ENCODE assay signal across 11 cellular contexts in the genomic region with DNA sequence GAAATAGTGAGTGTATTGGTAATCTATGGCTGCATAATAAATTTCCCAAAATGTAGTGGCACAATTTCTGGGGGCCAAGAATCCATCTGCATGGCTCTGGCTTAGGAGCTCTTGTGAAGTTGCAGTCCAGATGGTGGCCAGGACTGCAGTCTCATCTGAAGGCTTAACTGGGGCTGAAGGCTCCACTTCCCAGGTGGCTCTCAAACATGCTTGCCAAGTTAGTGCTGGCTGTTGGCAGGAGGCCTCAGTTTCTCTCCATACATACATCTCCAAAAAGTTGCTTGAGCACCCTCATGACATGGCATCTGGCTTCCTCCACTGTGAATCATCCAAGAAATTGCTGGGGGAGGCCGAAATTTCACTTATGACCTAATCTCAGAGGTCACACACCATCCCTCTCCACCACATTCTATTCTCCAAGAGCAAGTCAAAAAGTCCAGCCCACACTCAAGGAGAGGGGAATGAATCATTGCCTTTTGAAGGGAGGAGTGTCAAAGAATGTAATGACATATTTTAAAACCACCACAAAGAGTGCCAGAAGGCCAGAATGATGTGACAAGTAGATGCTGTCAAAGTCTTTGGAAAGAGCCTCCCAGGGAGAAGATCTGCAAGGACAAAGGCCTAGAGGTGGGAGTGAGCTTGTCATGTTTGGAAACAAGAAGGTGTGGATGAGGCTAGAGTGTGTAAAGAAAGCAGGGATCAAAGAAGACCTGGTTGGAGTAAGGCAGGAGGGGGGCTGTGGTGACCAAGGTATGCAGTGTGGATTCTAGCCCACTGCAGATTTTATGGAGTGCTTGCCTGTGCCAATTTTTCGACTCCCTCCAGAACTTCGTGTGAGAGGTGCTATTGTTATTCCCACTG.
A peak's percentile ranks its signal among the peaks of the same experiment; 100 is the strongest.
DNase-seq lines count a peak whose midpoint lies in the region; ATAC-seq and TF ChIP-seq lines count a peak whose summit lies in the region.
"Had no signal": no experiment of that assay in that cellular context is flagged by ENCODE, and none has a peak within 500 bp of the region (broad histone marks: within the 10 kb centered on the region; RNA-seq: fewer than 3 reads in every experiment).

No MANE protein-coding gene starts in this region.

- no peaks in the 10 kb centered on the region for H4K20me1 ChIP-seq in PC-9 (ENCODE audit: insufficient read depth)

- POLR2A ChIA-PET in PC-9 (lab: Charles Lee; ENCODE audit: unreplicated experiment), result no interaction called here

- H3K9me2 ChIP-seq in PC-9 (ENCODE audit: insufficient read depth), result no peaks in the 10 kb centered on the region

- no peaks in the 10 kb centered on the region for H3K36me3 ChIP-seq in PC-9 (ENCODE audit: low read depth)

- H3K27me3 ChIP-seq in PC-9 (ENCODE audit: insufficient read depth, low read depth), result no peaks in the 10 kb centered on the region

- no peaks in the 10 kb centered on the region for H3K36me3 Mint-ChIP-seq in type B pancreatic cell

- H3K9me3 ChIP-seq in PC-9 (ENCODE audit: insufficient read depth, low read depth), result peaks cover 11% of the 10 kb centered on the region; the same call in 1 of the 2 replicates

- H3K4me1 ChIP-seq in PC-9 (replicated peaks; ENCODE audit: insufficient read depth), result peaks cover 6% of the 10 kb centered on the region; the same call in 1 of the 2 replicates

- no peak overlapping the region for H3K27ac ChIP-seq in PC-9

- H3K79me2 ChIP-seq in PC-9 (ENCODE audit: low read depth), result no peaks in the 10 kb centered on the region

- H3K9me3 Mint-ChIP-seq in type B pancreatic cell, result peaks cover 3% of the 10 kb centered on the region
- H3K9me3 Mint-ChIP-seq: T-helper 1 cell treated with Interleukin-12 subunit alpha and Interleukin-12 subunit beta and Interleukin-4 antibody, amounts not matched to agents 30 μg/mL and 1 μg/mL, for 36 hours had no signal

- no peak overlapping the region for H3K4me3 Mint-ChIP-seq in type B pancreatic cell
- H3K4me3 Mint-ChIP-seq: T-helper 1 cell treated with Interleukin-12 subunit alpha and Interleukin-12 subunit beta and Interleukin-4 antibody, amounts not matched to agents 30 μg/mL and 1 μg/mL, for 36 hours had no signal

- H3F3A ChIP-seq in PC-9 (ENCODE audit: insufficient read depth, low read depth), result peaks cover 9% of the 10 kb centered on the region; the same call in 1 of the 2 replicates

- DNase-seq in GM04503 (ENCODE audit: low read depth), result peak; percentile 96
- peak; percentile 20 to 80 for DNase-seq in PC-9
- DNase-seq in fibroblast of peridontal ligament (ENCODE audit: extremely low read depth), result peak; percentile 81
- peak; percentile 59 for DNase-seq in skeletal muscle cell (ENCODE audit: low read depth)
- no peak for DNase-seq in cerebellar nuclear complex (lab: John Stamatoyannopoulos, UW)
- DNase-seq in GM19238 (ENCODE audit: insufficient read length, low spot score), result no peak
- no peak for DNase-seq in type B pancreatic cell (ENCODE audit: extremely low spot score, unreplicated experiment)
- DNase-seq: activated CD8-positive, alpha-beta memory T cell treated with anti-CD3 and anti-CD28 coated beads, Interleukin-2, amount 50 U/mL, for 48 hours; NCI-H774 had no signal

- no TSS peak for BruUV-seq in PC-9 (replicated peaks; lab: Mats Ljungman, UMichigan)

- no peak for ATAC-seq in HG02870 (IDR thresholded peaks at IDR 0.05; ENCODE audit: unreplicated experiment)

- H3K27ac Mint-ChIP-seq in type B pancreatic cell, result no peak overlapping the region
- H3K27ac Mint-ChIP-seq: T-helper 1 cell treated with Interleukin-12 subunit alpha and Interleukin-12 subunit beta and Interleukin-4 antibody, amounts not matched to agents 30 μg/mL and 1 μg/mL, for 36 hours had no signal

- H3K4me1 Mint-ChIP-seq in type B pancreatic cell (ENCODE audit: unreplicated experiment), result peaks cover 3% of the 10 kb centered on the region

- intact Hi-C loops in PC-9 (cut with micrococcal nuclease; ENCODE audit: unreplicated experiment), result no loop called here

- no peak overlapping the region for H2AFZ ChIP-seq in PC-9

- TF ChIP-seq CTCF in PC-9 (conservative IDR thresholded peaks at IDR 0.05) (no peak), type B pancreatic cell (conservative IDR thresholded peaks at IDR 0.05) (no peak)

- H3K4me3 ChIP-seq in PC-9 (no peak overlapping the region), skeletal muscle cell (ENCODE audit: low read depth, low read length) (no peak overlapping the region)

- CTCF ChIA-PET in PC-9 (lab: Charles Lee), result no interaction called here

- peaks cover 6% of the 10 kb centered on the region for H3K27me3 Mint-ChIP-seq in type B pancreatic cell

- H3K4me2 ChIP-seq in PC-9, result no peak overlapping the region

Comparison
In these comparisons a context has a peak if more than half of its experiments do, and no peak if none do; other contexts are left out.
1. DNase-seq: peak in GM04503 (single experiment), PC-9 (2 of 2), fibroblast of peridontal ligament (single experiment) and skeletal muscle cell (single experiment); none in cerebellar nuclear complex (0 of 2), GM19238 (single experiment) and type B pancreatic cell (single experiment).